Comparison of ENCODE assay signal across 21 cellular contexts in the genomic region with DNA sequence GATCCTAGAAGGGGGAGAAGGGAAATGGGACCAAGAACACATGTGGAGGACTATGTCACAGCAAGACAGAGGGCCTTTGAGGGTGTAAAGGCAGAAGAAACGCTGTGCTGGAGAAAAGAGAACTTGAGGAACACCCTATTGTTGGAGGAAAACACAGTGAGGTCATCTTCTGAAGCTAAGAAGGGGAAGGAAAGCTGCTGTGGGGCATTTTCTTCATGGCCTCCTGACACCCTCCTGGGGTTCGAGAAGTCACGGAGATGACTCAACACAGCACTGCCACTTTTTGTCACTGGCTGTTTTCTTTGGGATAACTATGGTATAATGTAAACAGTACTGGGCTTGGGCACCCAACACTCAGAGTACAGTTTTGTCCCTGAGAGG.
DNase-seq lines count a peak whose midpoint lies in the region; ATAC-seq, FAIRE-seq and TF ChIP-seq lines count a peak whose summit lies in the region.
"Had no signal": no experiment of that assay in that cellular context is flagged by ENCODE, and none has a peak within 500 bp of the region (broad histone marks: within the 10 kb centered on the region; RNA-seq: fewer than 3 reads in every experiment).

No MANE protein-coding gene starts in this region.

- H3K9ac ChIP-seq in HepG2 (ENCODE audit: insufficient read depth, low read depth, low read length), result no peak overlapping the region
- no peak overlapping the region for H3K9ac ChIP-seq in GM23248

- H3K9me3 ChIP-seq in HepG2 (ENCODE audit: low read length) (no peaks in the 10 kb centered on the region), GM23248 (ENCODE audit: low read depth) (no peaks in the 10 kb centered on the region)
- H3K9me3 ChIP-seq: sigmoid colon had no signal

- H3F3A ChIP-seq in GM23248 (ENCODE audit: insufficient read depth), result no peaks in the 10 kb centered on the region

- POLR2A ChIA-PET in HepG2 (lab: Yijun Ruan, JAX), result no interaction called here
- POLR2A ChIA-PET in activated CD4-positive, alpha-beta T cell treated with anti-CD3 and anti-CD28 coated beads, Interleukin-2, amount 10 ng/mL, durations not matched to agents 7 days and 5 days (lab: Charles Lee), result no interaction called here

- H3K27me3 ChIP-seq in HepG2 (ENCODE audit: control insufficient read depth in 1 of 2, insufficient read depth in 2 of 2, low read length in 2 of 2) (no peaks in the 10 kb centered on the region), GM23248 (replicated peaks; ENCODE audit: insufficient read depth) (no peaks in the 10 kb centered on the region)
- H3K27me3 ChIP-seq: sigmoid colon had no signal

- TF ChIP-seq CTCF in HepG2 (CRISPR knock-in tag; IDR thresholded peaks at IDR 0.05), result no peak

- no peak for TF ChIP-seq POLR2A in HepG2 (IDR thresholded peaks at IDR 0.05; ENCODE audit: insufficient read depth in 1 of 2, low read depth in 2 of 2, low read length in 2 of 2)

- BruUV-seq in HepG2 (replicated peaks; lab: Mats Ljungman, UMichigan), result no TSS peak

- peaks cover under 1% of the 10 kb centered on the region for H3K27me3 Mint-ChIP-seq in activated CD4-positive, alpha-beta T cell treated with anti-CD3 and anti-CD28 coated beads, Interleukin-2, amount 10 ng/mL, durations not matched to agents 7 days and 5 days
- H3K27me3 Mint-ChIP-seq: stimulated activated naive CD8-positive, alpha-beta T cell treated with anti-CD3 and anti-CD28 coated beads, Interleukin-15, amount 100 ng/mL, for 72 hours had no signal

- TF ChIP-seq EP300 in HepG2 (IDR thresholded peaks at IDR 0.05; ENCODE audit: low read depth in 2 of 2, low read length in 2 of 2), result no peak
- no peak for TF ChIP-seq EP300 in HepG2 (CRISPR knock-in tag; IDR thresholded peaks at IDR 0.05; ENCODE audit: borderline replicate concordance)

- no peaks in the 10 kb centered on the region for H3K4me1 ChIP-seq in HepG2 (ENCODE audit: insufficient read depth, low read length)
- no peaks in the 10 kb centered on the region for H3K4me1 ChIP-seq in GM23248 (ENCODE audit: insufficient read depth)
- H3K4me1 ChIP-seq: sigmoid colon had no signal

- TF ChIP-seq RAD21 in HepG2 (CRISPR knock-in tag; IDR thresholded peaks at IDR 0.05), result no peak

- H3K4me2 ChIP-seq in HepG2 (ENCODE audit: low read depth, low read length) (no peak overlapping the region), GM23248 (ENCODE audit: unreplicated experiment) (no peak overlapping the region)

- H3K27ac ChIP-seq in HepG2 (ENCODE audit: extremely low read length, insufficient read depth, low read length) (no peak overlapping the region), GM23248 (no peak overlapping the region)
- H3K27ac ChIP-seq: epithelial cell of prostate, sigmoid colon had no signal

- 0% methylated on average over 1 of the region's 3 CpGs for WGBS in HepG2 (ENCODE audit: low lambda C conversion rate)
- WGBS in GM23248 (ENCODE audit: low coverage in 1 of 2, low lambda C conversion rate in 2 of 2, missing lambda C conversion rate in 2 of 2), 2 experiments, result 5 to 13% methylated on average over 3 of the region's 3 CpGs

- DNase-seq in ecto neural progenitor cell (ENCODE audit: low spot score), result peak; percentile 10
- DNase-seq in G401 (ENCODE audit: low spot score), result no peak
- DNase-seq in HepG2 (ENCODE audit: low spot score), result no peak
- DNase-seq in activated CD4-positive, alpha-beta T cell treated with anti-CD3 and anti-CD28 coated beads, Interleukin-2, amount 10 ng/mL, durations not matched to agents 7 days and 5 days, result no peak
- no peak for DNase-seq in GM23248
- DNase-seq: activated T-cell treated with anti-CD3 and anti-CD28 coated beads for 4 hours; AML-193; DMS79 treated with DMSO at 0.1 percent for 48 hours; head of caudate nucleus; NCI-H2171; OCI-M1; sigmoid colon; stimulated activated naive CD8-positive, alpha-beta T cell treated with anti-CD3 and anti-CD28 coated beads, Interleukin-15, amount 100 ng/mL, for 72 hours; SW 1271 had no signal

- H3K79me2 ChIP-seq in HepG2 (ENCODE audit: insufficient read depth, low read length), result no peaks in the 10 kb centered on the region
- H3K79me2 ChIP-seq in GM23248 (ENCODE audit: insufficient read depth), result no peaks in the 10 kb centered on the region

- FAIRE-seq in HepG2 (lab: Jason Lieb, UNC), result no peak
- FAIRE-seq: H1 had no signal

- H3K4me3 Mint-ChIP-seq in activated CD4-positive, alpha-beta T cell treated with anti-CD3 and anti-CD28 coated beads, Interleukin-2, amount 10 ng/mL, durations not matched to agents 7 days and 5 days, result no peak overlapping the region
- H3K4me3 Mint-ChIP-seq: natural killer cell treated with Interleukin-12 subunit alpha and Interleukin-12 subunit beta and Interleukin-15 and Interleukin-18, amount 100 ng/mL, for 72 hours; stimulated activated naive CD8-positive, alpha-beta T cell treated with anti-CD3 and anti-CD28 coated beads, Interleukin-15, amount 100 ng/mL, for 72 hours had no signal

- no peaks in the 10 kb centered on the region for H3K9me3 Mint-ChIP-seq in activated CD4-positive, alpha-beta T cell treated with anti-CD3 and anti-CD28 coated beads, Interleukin-2, amount 10 ng/mL, durations not matched to agents 7 days and 5 days

- no peaks in the 10 kb centered on the region for H4K20me1 ChIP-seq in HepG2 (ENCODE audit: insufficient read depth, low read length)
- no peaks in the 10 kb centered on the region for H4K20me1 ChIP-seq in GM23248 (ENCODE audit: insufficient read depth)

- in situ Hi-C loops in G401 (cut with HindIII; ENCODE audit: low sequenced_read_pairs), result no loop called here
- in situ Hi-C loops in HepG2 (cut with HindIII; ENCODE audit: extremely low pct_ligation_motif_present, low pct_unique_long_range_greater_than_20kb), result no loop called here
- in situ Hi-C loops in GM23248 (cut with MboI), result no loop called here

- no peaks in the 10 kb centered on the region for H3K36me3 ChIP-seq in HepG2 (replicated peaks in 1 of 2; ENCODE audit: control insufficient read depth in 1 of 2, insufficient read depth in 2 of 2, low read length in 2 of 2)
- H3K36me3 ChIP-seq in GM23248 (ENCODE audit: low read depth), result no peaks in the 10 kb centered on the region
- H3K36me3 ChIP-seq: sigmoid colon had no signal

- H3K36me3 Mint-ChIP-seq in activated CD4-positive, alpha-beta T cell treated with anti-CD3 and anti-CD28 coated beads, Interleukin-2, amount 10 ng/mL, durations not matched to agents 7 days and 5 days (ENCODE audit: low read depth), result no peaks in the 10 kb centered on the region
- H3K36me3 Mint-ChIP-seq: natural killer cell treated with Interleukin-12 subunit alpha and Interleukin-12 subunit beta and Interleukin-15 and Interleukin-18, amount 100 ng/mL, for 72 hours had no signal

- no peaks in the 10 kb centered on the region for H3K9me2 ChIP-seq in GM23248 (ENCODE audit: insufficient read depth)

- H3K4me3 ChIP-seq in HepG2 (replicated peaks in 1 of 3; ENCODE audit: insufficient read depth in 1 of 3, low read depth in 2 of 3, low read length in 3 of 3), result no peak overlapping the region
- H3K4me3 ChIP-seq in GM23248, result no peak overlapping the region
- H3K4me3 ChIP-seq: sigmoid colon had no signal

- ATAC-seq in GM18868 (IDR thresholded peaks at IDR 0.05; ENCODE audit: unreplicated experiment) (peak; percentile 34), HG02571 (IDR thresholded peaks at IDR 0.05; ENCODE audit: unreplicated experiment) (peak; percentile 30), HG03457 (IDR thresholded peaks at IDR 0.05; ENCODE audit: unreplicated experiment) (peak; percentile 11), HepG2 (no peak)
- ATAC-seq: activated CD4-positive, CD25-positive, alpha-beta regulatory T cell treated with anti-CD3 and anti-CD28 coated beads, Interleukin-2, amount 50 U/mL, for 24 hours; natural killer cell treated with Interleukin-12 subunit alpha and Interleukin-12 subunit beta and Interleukin-15 and Interleukin-18, amount 100 ng/mL, for 72 hours; stimulated activated naive CD8-positive, alpha-beta T cell treated with anti-CD3 and anti-CD28 coated beads, Interleukin-15, amount 100 ng/mL, for 72 hours had no signal

- H2AFZ ChIP-seq in HepG2 (ENCODE audit: low read length) (no peak overlapping the region), GM23248 (no peak overlapping the region)

- H3K4me1 Mint-ChIP-seq in activated CD4-positive, alpha-beta T cell treated with anti-CD3 and anti-CD28 coated beads, Interleukin-2, amount 10 ng/mL, durations not matched to agents 7 days and 5 days, result no peaks in the 10 kb centered on the region
- H3K4me1 Mint-ChIP-seq: stimulated activated naive CD8-positive, alpha-beta T cell treated with anti-CD3 and anti-CD28 coated beads, Interleukin-15, amount 100 ng/mL, for 72 hours had no signal

- no peak overlapping the region for H3K27ac Mint-ChIP-seq in activated CD4-positive, alpha-beta T cell treated with anti-CD3 and anti-CD28 coated beads, Interleukin-2, amount 10 ng/mL, durations not matched to agents 7 days and 5 days
- H3K27ac Mint-ChIP-seq: natural killer cell treated with Interleukin-12 subunit alpha and Interleukin-12 subunit beta and Interleukin-15 and Interleukin-18, amount 100 ng/mL, for 72 hours; stimulated activated naive CD8-positive, alpha-beta T cell treated with anti-CD3 and anti-CD28 coated beads, Interleukin-15, amount 100 ng/mL, for 72 hours had no signal

- intact Hi-C loops in HepG2 (cut with micrococcal nuclease; ENCODE audit: unreplicated experiment), result no loop called here

- CTCF ChIA-PET in HepG2 (lab: Yijun Ruan, JAX; ENCODE audit: low intra/inter-chr PET ratio, low total read pairs), result no interaction called here
- CTCF ChIA-PET in activated CD4-positive, alpha-beta T cell treated with anti-CD3 and anti-CD28 coated beads, Interleukin-2, amount 10 ng/mL, durations not matched to agents 7 days and 5 days (lab: Charles Lee), result interaction anchor here (0.6 kb wide), 1 partner anchor 164 kb away, joined by 3 read pairs; no protein-coding TSS in a partner anchor

TF ChIP-seq in HepG2, 621 proteins besides CTCF, POLR2A, EP300 and RAD21 (continues in another document):
- TF ChIP-seq ZNF747 (CRISPR knock-in tag; IDR thresholded peaks at IDR 0.05; ENCODE audit: borderline replicate concordance) (no peak), ZUFSP (CRISPR knock-in tag; IDR thresholded peaks at IDR 0.05; ENCODE audit: borderline replicate concordance) (no peak), ZNF367 (CRISPR knock-in tag; IDR thresholded peaks at IDR 0.05; ENCODE audit: borderline replicate concordance) (no peak), HES4 (CRISPR knock-in tag; IDR thresholded peaks at IDR 0.05; ENCODE audit: borderline replicate concordance) (no peak), ZNF484 (CRISPR knock-in tag; IDR thresholded peaks at IDR 0.05; ENCODE audit: borderline replicate concordance, low read depth) (no peak)
